Comparison of ENCODE assay signal across 18 cellular contexts in genomic region chr22:38986629-38987028, GRCh38. TPM values are rescaled to one million over a fixed set of nuclear protein-coding genes. Genes with fewer than 3 reads are reported as not detected.
"Had no signal": no experiment of that assay in that cellular context is flagged by ENCODE, and none has a peak within 500 bp of the region (broad histone marks: within the 10 kb centered on the region; RNA-seq: fewer than 3 reads in every experiment).

No MANE protein-coding gene starts in this region.

- H3K36me3 Mint-ChIP-seq: naive B cell had no signal

- H3K36me3 ChIP-seq: esophagus squamous epithelium, left ventricle myocardium inferior, SJCRH30, transverse colon had no signal

- H3K27me3 Mint-ChIP-seq: naive B cell had no signal

- H3K4me3 ChIP-seq: esophagus squamous epithelium, left ventricle myocardium inferior, SJCRH30, transverse colon had no signal

- H3K27ac ChIP-seq: esophagus squamous epithelium, left ventricle myocardium inferior, SJCRH30, transverse colon had no signal

- DNase-seq: activated effector memory CD4-positive, alpha-beta T cell treated with Interleukin-2 at 50 U/mL for 16 hours; anterior cingulate cortex; cerebellar nuclear complex; effector CD8-positive, alpha-beta T cell; esophagus squamous epithelium; hippocampal formation; left ventricle myocardium inferior; naive B cell; SJCRH30; stimulated activated CD4-positive, alpha-beta T cell treated with anti-CD3 and anti-CD28 coated beads, Interleukin-2, amount 100 ng/mL, for 24 hours; substantia nigra; T1000; transverse colon had no signal

- FAIRE-seq: endothelial cell of umbilical vein, keratinocyte had no signal

- H3K9me3 ChIP-seq: left ventricle myocardium inferior, SJCRH30, transverse colon had no signal

- H3K27me3 ChIP-seq: esophagus squamous epithelium, SJCRH30, transverse colon had no signal

RNA-seq across cellular contexts. Expression of gene APOBEC3A, which starts 29.2 kb away (rescaled TPM):
- total RNA-seq: activated CD8-positive, alpha-beta memory T cell treated with anti-CD3 and anti-CD28 coated beads for 36 hours; endothelial cell of umbilical vein; fibroblast of villous mesenchyme; renal cortical epithelial cell; SJCRH30 had no signal
- polyA plus RNA-seq: endothelial cell of umbilical vein had no signal

RNA-seq across cellular contexts. Expression of gene APOBEC3D, which starts 34.3 kb away (rescaled TPM):
- total RNA-seq: SJCRH30 had no signal

RNA-seq across cellular contexts. Expression of gene APOBEC3F, which starts 54.0 kb away (rescaled TPM):
- total RNA-seq: SJCRH30 had no signal
